ENCODE assay signal across 8 cellular contexts in the genomic region with DNA sequence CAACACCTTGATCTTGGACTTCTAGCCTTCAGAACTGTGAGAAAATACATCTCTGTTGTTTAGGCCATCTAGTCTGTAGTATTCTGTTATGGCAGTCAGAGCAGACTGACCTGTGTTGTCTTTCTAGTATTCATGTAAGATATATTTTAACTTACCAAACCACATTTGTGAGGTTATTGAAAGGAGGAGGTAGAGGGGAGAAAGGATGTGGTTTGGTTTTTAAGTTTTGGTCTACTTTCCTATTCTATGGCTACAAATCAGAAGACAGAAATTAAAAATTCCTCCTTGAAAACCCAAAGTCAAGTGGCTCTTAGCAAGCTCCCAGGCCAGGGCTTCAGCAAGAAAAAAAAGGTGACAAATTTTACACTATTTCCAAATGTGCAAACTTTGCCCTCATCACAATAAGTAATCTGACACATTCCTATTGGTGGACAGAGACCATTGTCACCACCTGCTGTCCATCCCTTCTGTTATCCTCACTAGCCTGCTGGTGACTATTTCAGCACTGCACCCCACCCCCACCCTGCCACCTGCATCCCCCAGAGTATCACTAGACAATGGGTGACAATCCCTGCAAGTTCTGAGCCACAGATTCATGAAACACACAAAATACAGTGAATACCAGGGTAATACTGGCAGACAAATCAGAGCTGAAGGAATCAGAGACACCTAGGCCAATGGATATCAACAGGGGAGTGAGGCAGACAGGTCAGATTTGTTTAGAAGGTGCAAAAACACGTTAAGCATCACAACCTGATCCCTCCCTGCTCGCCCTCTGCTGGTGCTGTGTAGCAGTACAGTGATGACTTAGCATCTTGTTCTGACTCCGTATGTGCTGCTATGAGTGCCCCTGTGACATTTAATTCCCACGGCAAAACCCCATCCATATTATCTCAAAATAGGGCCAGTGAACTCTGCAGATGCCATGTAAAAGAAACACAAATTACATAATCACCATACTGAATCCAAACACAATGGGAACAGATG.
A peak's percentile ranks its signal among the peaks of the same experiment; 100 is the strongest.
DNase-seq lines count a peak whose midpoint lies in the region; ATAC-seq and TF ChIP-seq lines count a peak whose summit lies in the region.

No MANE protein-coding gene starts in this region.

- no peaks in the 10 kb centered on the region for H3K27me3 Mint-ChIP-seq in WTC11 (ENCODE audit: low read depth)
- no peaks in the 10 kb centered on the region for H3K27me3 Mint-ChIP-seq in neural crest cell (ENCODE audit: low read depth)

- in situ Hi-C loops in G401 (cut with HindIII; ENCODE audit: low sequenced_read_pairs), result no loop called here

- no peak overlapping the region for H3K27ac Mint-ChIP-seq in WTC11
- no peak overlapping the region for H3K27ac Mint-ChIP-seq in neural crest cell (ENCODE audit: unreplicated experiment)

- H3K4me3 Mint-ChIP-seq in WTC11 (no peak overlapping the region), neural crest cell (no peak overlapping the region)

- intact Hi-C loops in posterior vena cava (cut with DNase I), result no loop called here

- POLR2A ChIA-PET in WTC11 (lab: Charles Lee), result no interaction called here

- no peak overlapping the region for H3K4me3 ChIP-seq in choroid plexus epithelial cell (ENCODE audit: low read depth, low read length)

- H3K9me3 Mint-ChIP-seq in WTC11, result peaks cover 23% of the 10 kb centered on the region
- peaks cover 16% of the 10 kb centered on the region for H3K9me3 Mint-ChIP-seq in neural crest cell

- H3K4me1 Mint-ChIP-seq in WTC11 (no peaks in the 10 kb centered on the region; the same call in 1 of the 2 replicates), neural crest cell (no peaks in the 10 kb centered on the region)

- peaks cover 24% of the 10 kb centered on the region for H3K36me3 Mint-ChIP-seq in WTC11
- peaks cover 37% of the 10 kb centered on the region for H3K36me3 Mint-ChIP-seq in neural crest cell (ENCODE audit: low read depth)

- CTCF ChIA-PET in WTC11 (lab: Charles Lee), result interaction anchor here (0.7 to 1.7 kb wide), 4 partner anchors 51 to 869 kb away, joined by 3 to 7 read pairs (median 4); no protein-coding TSS in a partner anchor

- DNase-seq in G401 (ENCODE audit: low spot score) (peak; percentile 69), HT1080 (ENCODE audit: low read depth) (peak; percentile 35), WTC11 (ENCODE audit: low spot score) (peak; percentile 81), choroid plexus epithelial cell (ENCODE audit: low read depth) (peak; percentile 73), neural crest cell (ENCODE audit: low read depth, low spot score) (peak; percentile 37), ureter (ENCODE audit: low spot score) (no peak), posterior vena cava (ENCODE audit: low spot score) (no peak)

- peak; percentile 63 for TF ChIP-seq CTCF in WTC11 (IDR thresholded peaks at IDR 0.05)
- TF ChIP-seq CTCF in choroid plexus epithelial cell (conservative IDR thresholded peaks at IDR 0.05; ENCODE audit: low read depth, low read length), result peak; percentile 88
- peak; percentile 71 for TF ChIP-seq CTCF in neural crest cell (conservative IDR thresholded peaks at IDR 0.05)

- ATAC-seq in GM21381 (IDR thresholded peaks at IDR 0.05; ENCODE audit: unreplicated experiment), result peak; percentile 87
- ATAC-seq in WTC11, result peak; percentile 98

TF ChIP-seq in WTC11, 78 proteins besides CTCF, POLR2A, EP300 and RAD21:
- peak; percentile 99 for TF ChIP-seq ZNF317 (CRISPR knock-in tag; IDR thresholded peaks at IDR 0.05; ENCODE audit: borderline replicate concordance, low read depth)
- TF ChIP-seq NFATC4 (CRISPR knock-in tag; IDR thresholded peaks at IDR 0.05), result no peak
- TF ChIP-seq, protein P1, sequence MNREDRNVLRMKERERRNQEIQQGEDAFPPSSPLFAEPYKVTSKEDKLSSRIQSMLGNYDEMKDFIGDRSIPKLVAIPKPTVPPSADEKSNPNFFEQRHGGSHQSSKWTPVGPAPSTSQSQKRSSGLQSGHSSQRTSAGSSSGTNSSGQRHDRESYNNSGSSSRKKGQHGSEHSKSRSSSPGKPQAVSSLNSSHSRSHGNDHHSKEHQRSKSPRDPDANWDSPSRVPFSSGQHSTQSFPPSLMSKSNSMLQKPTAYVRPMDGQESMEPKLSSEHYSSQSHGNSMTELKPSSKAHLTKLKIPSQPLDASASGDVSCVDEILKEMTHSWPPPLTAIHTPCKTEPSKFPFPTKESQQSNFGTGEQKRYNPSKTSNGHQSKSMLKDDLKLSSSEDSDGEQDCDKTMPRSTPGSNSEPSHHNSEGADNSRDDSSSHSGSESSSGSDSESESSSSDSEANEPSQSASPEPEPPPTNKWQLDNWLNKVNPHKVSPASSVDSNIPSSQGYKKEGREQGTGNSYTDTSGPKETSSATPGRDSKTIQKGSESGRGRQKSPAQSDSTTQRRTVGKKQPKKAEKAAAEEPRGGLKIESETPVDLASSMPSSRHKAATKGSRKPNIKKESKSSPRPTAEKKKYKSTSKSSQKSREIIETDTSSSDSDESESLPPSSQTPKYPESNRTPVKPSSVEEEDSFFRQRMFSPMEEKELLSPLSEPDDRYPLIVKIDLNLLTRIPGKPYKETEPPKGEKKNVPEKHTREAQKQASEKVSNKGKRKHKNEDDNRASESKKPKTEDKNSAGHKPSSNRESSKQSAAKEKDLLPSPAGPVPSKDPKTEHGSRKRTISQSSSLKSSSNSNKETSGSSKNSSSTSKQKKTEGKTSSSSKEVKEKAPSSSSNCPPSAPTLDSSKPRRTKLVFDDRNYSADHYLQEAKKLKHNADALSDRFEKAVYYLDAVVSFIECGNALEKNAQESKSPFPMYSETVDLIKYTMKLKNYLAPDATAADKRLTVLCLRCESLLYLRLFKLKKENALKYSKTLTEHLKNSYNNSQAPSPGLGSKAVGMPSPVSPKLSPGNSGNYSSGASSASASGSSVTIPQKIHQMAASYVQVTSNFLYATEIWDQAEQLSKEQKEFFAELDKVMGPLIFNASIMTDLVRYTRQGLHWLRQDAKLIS (CRISPR knock-in tag; IDR thresholded peaks at IDR 0.05; ENCODE audit: borderline replicate concordance), result no peak
- peak; percentile 100 for TF ChIP-seq NFE2L1 (CRISPR knock-in tag; IDR thresholded peaks at IDR 0.05)
- TF ChIP-seq, protein P2, sequence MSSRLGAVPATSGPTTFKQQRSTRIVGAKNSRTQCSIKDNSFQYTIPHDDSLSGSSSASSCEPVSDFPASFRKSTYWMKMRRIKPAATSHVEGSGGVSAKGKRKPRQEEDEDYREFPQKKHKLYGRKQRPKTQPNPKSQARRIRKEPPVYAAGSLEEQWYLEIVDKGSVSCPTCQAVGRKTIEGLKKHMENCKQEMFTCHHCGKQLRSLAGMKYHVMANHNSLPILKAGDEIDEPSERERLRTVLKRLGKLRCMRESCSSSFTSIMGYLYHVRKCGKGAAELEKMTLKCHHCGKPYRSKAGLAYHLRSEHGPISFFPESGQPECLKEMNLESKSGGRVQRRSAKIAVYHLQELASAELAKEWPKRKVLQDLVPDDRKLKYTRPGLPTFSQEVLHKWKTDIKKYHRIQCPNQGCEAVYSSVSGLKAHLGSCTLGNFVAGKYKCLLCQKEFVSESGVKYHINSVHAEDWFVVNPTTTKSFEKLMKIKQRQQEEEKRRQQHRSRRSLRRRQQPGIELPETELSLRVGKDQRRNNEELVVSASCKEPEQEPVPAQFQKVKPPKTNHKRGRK (CRISPR knock-in tag; IDR thresholded peaks at IDR 0.05; ENCODE audit: borderline replicate concordance), result no peak
- TF ChIP-seq ZNF416 (CRISPR knock-in tag; IDR thresholded peaks at IDR 0.05), result no peak

Comparison
In these comparisons a context has a peak if more than half of its experiments do, and no peak if none do; other contexts are left out.
1. DNase-seq: peak in G401 (single experiment), HT1080 (single experiment), WTC11 (single experiment), choroid plexus epithelial cell (single experiment) and neural crest cell (single experiment); none in ureter (single experiment) and posterior vena cava (single experiment).
2. Peak in every context shown above with its lines, with median percentiles within 50 percentile points of each other: CTCF ChIP-seq.